Comparison of ENCODE assay signal across 8 cellular contexts in genomic region chr11:72751293-72752087, GRCh38. TPM values are rescaled to one million over a fixed set of nuclear protein-coding genes. Genes with fewer than 3 reads are reported as not detected.
A peak's percentile ranks its signal among the peaks of the same experiment; 100 is the strongest.
DNase-seq lines count a peak whose midpoint lies in the region; ATAC-seq and TF ChIP-seq lines count a peak whose summit lies in the region.

No MANE protein-coding gene starts in this region.

- peaks cover 27% of the 10 kb centered on the region for H3K36me3 Mint-ChIP-seq in effector memory CD8-positive, alpha-beta T cell (ENCODE audit: insufficient read depth)
- H3K36me3 Mint-ChIP-seq in neural progenitor cell, result peaks cover 5% of the 10 kb centered on the region

- DNase-seq in NCI-H510A treated with DMSO at 0.1 percent for 48 hours (lab: John Stamatoyannopoulos, UW), result peak; percentile 52
- no peak for DNase-seq in effector memory CD8-positive, alpha-beta T cell
- no peak for DNase-seq in neural progenitor cell (ENCODE audit: low spot score)
- no peak for DNase-seq in stimulated activated CD4-positive, alpha-beta T cell treated with anti-CD3 and anti-CD28 coated beads, Interleukin-12 subunit alpha, Interleukin-12 subunit beta, amount 100 ng/mL, for 4 hours
- no peak for DNase-seq in NCI-H524 (lab: John Stamatoyannopoulos, UW)
- DNase-seq in AG08396 (ENCODE audit: low spot score), result no peak

- no peak overlapping the region for H3K27ac ChIP-seq in neural progenitor cell

- H4K20me1 ChIP-seq in neural progenitor cell (ENCODE audit: low read depth), result peaks cover 8% of the 10 kb centered on the region

- H3K27me3 Mint-ChIP-seq in effector memory CD8-positive, alpha-beta T cell, result no peaks in the 10 kb centered on the region
- peaks cover 8% of the 10 kb centered on the region for H3K27me3 Mint-ChIP-seq in neural progenitor cell (ENCODE audit: insufficient read depth, low read depth)

- no peak for ATAC-seq in effector memory CD8-positive, alpha-beta T cell (replicated peaks)
- ATAC-seq in HG03108 (IDR thresholded peaks at IDR 0.05; ENCODE audit: unreplicated experiment), result no peak

- H3K4me3 Mint-ChIP-seq in effector memory CD8-positive, alpha-beta T cell, result peak overlapping the region; percentile 85 to 92
- H3K4me3 Mint-ChIP-seq in neural progenitor cell, result peak overlapping the region; percentile 81

- H3K4me1 Mint-ChIP-seq in effector memory CD8-positive, alpha-beta T cell (ENCODE audit: low read depth in 2 of 2), result peaks cover 41 to 47% of the 10 kb centered on the region in 2 donors
- H3K4me1 Mint-ChIP-seq in neural progenitor cell, result peaks cover 19% of the 10 kb centered on the region

- no peaks in the 10 kb centered on the region for H3K27me3 ChIP-seq in neural progenitor cell

- peaks cover 18% of the 10 kb centered on the region for H3K4me1 ChIP-seq in neural progenitor cell

- H3K4me2 ChIP-seq in neural progenitor cell, result peak overlapping the region; percentile 94

- H3K9me3 ChIP-seq in neural progenitor cell (ENCODE audit: low read depth), result no peaks in the 10 kb centered on the region

- H3F3A ChIP-seq in neural progenitor cell (ENCODE audit: low read depth), result no peaks in the 10 kb centered on the region

- TF ChIP-seq CTCF in GM12875 (IDR thresholded peaks at IDR 0.05; ENCODE audit: borderline replicate concordance, insufficient read depth, low read depth, low read length) (no peak), neural progenitor cell (IDR thresholded peaks at IDR 0.05) (no peak)

- no peaks in the 10 kb centered on the region for H3K9me3 Mint-ChIP-seq in effector memory CD8-positive, alpha-beta T cell
- no peaks in the 10 kb centered on the region for H3K9me3 Mint-ChIP-seq in neural progenitor cell

- peak overlapping the region; percentile 88 for H2AFZ ChIP-seq in neural progenitor cell (replicated peaks)

- H3K9ac ChIP-seq in neural progenitor cell, result peak overlapping the region; percentile 17

- H3K27ac Mint-ChIP-seq in effector memory CD8-positive, alpha-beta T cell, result peak overlapping the region; percentile 92 to 95
- H3K27ac Mint-ChIP-seq in neural progenitor cell, result no peak overlapping the region

- H3K79me2 ChIP-seq in neural progenitor cell (ENCODE audit: low read depth), result peaks cover 18% of the 10 kb centered on the region

- no peaks in the 10 kb centered on the region for H3K36me3 ChIP-seq in neural progenitor cell

- H3K4me3 ChIP-seq in GM12875 (ENCODE audit: low read depth, low read length) (peak overlapping the region; percentile 93), neural progenitor cell (peak overlapping the region; percentile 66)

RNA-seq across cellular contexts. Expression of gene ARAP1, which starts 0.7 kb away (rescaled TPM):
- 17.6 and 46.1 TPM in 2 replicates for total RNA-seq in neural progenitor cell (ENCODE audit: low replicate concordance)

RNA-seq across cellular contexts. Expression of gene STARD10, which starts 42.4 kb away (rescaled TPM):
- 13.0 and 17.7 TPM in 2 replicates for total RNA-seq in neural progenitor cell (ENCODE audit: low replicate concordance)
